ENCODE assay signal across 10 cellular contexts in the genomic region with DNA sequence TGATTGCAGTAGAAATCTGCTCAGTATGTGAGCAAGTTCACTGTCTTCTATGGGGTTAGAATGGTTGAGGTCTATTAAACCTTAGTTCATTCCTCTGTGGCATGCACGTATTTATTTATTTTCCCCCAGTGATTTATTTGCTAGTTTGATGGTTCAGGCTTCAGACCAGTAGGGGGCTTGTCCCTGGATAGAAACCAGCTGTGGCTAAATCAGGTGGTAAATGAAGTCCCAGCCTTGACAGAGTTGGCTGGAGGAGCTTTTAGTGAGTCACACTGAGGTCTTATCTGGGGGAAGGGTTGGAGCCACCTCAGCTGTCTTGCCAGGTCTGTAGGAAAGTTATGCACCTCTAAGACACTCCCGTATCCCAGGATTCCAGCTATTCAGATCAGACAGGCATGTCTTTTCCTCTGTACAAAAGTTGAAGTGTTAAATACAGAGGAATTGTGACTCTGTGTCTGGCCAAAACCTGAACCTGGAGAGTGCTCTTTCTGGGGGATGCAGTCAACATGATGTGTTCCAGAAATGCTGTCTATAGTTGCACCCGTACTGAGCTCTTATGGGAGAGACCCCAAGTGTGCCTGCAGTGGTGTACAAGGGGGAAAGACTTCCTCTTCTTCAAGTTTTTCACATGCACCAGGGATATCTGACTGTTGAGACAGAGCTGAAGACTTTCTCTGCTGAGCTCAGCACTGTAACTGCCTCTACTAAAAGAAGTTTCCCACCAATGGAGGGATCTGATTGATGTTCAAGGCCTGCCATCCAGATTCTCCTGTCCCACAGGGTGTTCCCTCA.
DNase-seq lines count a peak whose midpoint lies in the region; ATAC-seq and TF ChIP-seq lines count a peak whose summit lies in the region.
"Had no signal": no experiment of that assay in that cellular context is flagged by ENCODE, and none has a peak within 500 bp of the region (broad histone marks: within the 10 kb centered on the region; RNA-seq: fewer than 3 reads in every experiment).

No MANE protein-coding gene starts in this region.

- no peaks in the 10 kb centered on the region for H3K9me2 ChIP-seq in PC-9 (ENCODE audit: insufficient read depth)

- H3K4me3 ChIP-seq in PC-9: no peak overlapping the region

- CTCF ChIA-PET in Calu3 (lab: Charles Lee): interaction anchor here (0.5 to 9.7 kb wide), 5 partner anchors 18 to 230 kb away, joined by 3 to 119 read pairs (median 4); no protein-coding TSS in a partner anchor
- CTCF ChIA-PET in PC-9 (lab: Charles Lee): interaction anchor here (1.9 kb wide), 1 partner anchor 24 kb away, joined by 14 read pairs; no protein-coding TSS in a partner anchor

- no peaks in the 10 kb centered on the region for H4K20me1 ChIP-seq in PC-9 (ENCODE audit: insufficient read depth)

- no peaks in the 10 kb centered on the region; the same call in 1 of the 2 replicates for H3K4me1 ChIP-seq in PC-9 (replicated peaks; ENCODE audit: insufficient read depth)

- no peaks in the 10 kb centered on the region for H3K9me3 ChIP-seq in PC-9 (ENCODE audit: insufficient read depth, low read depth)

- H3K9me3 Mint-ChIP-seq in Calu3 (ENCODE audit: low read depth, unreplicated experiment) (peaks cover 3% of the 10 kb centered on the region), mesothelial cell of epicardium (peaks cover 75% of the 10 kb centered on the region)
- H3K9me3 Mint-ChIP-seq: activated CD4-positive, alpha-beta memory T cell treated with anti-CD3 and anti-CD28 coated beads for 36 hours had no signal

- peaks cover 27% of the 10 kb centered on the region for H3K4me1 Mint-ChIP-seq in Calu3 (ENCODE audit: low read depth, unreplicated experiment)
- H3K4me1 Mint-ChIP-seq in mesothelial cell of epicardium: no peaks in the 10 kb centered on the region

- H3K36me3 Mint-ChIP-seq in Calu3 (ENCODE audit: insufficient read depth, unreplicated experiment): peaks cover 44% of the 10 kb centered on the region
- H3K36me3 Mint-ChIP-seq in mesothelial cell of epicardium: no peaks in the 10 kb centered on the region
- H3K36me3 Mint-ChIP-seq: activated CD4-positive, alpha-beta memory T cell treated with anti-CD3 and anti-CD28 coated beads for 36 hours had no signal

- H2AFZ ChIP-seq in PC-9: no peak overlapping the region

- no peak overlapping the region for H3K27ac ChIP-seq in PC-9

- POLR2A ChIA-PET in PC-9 (lab: Charles Lee; ENCODE audit: unreplicated experiment): no interaction called here

- H3K4me2 ChIP-seq in PC-9: no peak overlapping the region

- intact Hi-C loops in Calu3 (cut with micrococcal nuclease; ENCODE audit: unreplicated experiment) (no loop called here), PC-9 (cut with micrococcal nuclease; ENCODE audit: unreplicated experiment) (no loop called here)

- no peaks in the 10 kb centered on the region for H3K36me3 ChIP-seq in PC-9 (ENCODE audit: low read depth)

- no TSS peak for BruUV-seq in Calu3 (replicated peaks; lab: Mats Ljungman, UMichigan)
- BruUV-seq in PC-9 (replicated peaks; lab: Mats Ljungman, UMichigan): no TSS peak

- peaks cover 6% of the 10 kb centered on the region; the same call in 1 of the 2 replicates for H3K27me3 ChIP-seq in PC-9 (ENCODE audit: insufficient read depth, low read depth)

- H3K27ac Mint-ChIP-seq in Calu3 (ENCODE audit: unreplicated experiment) (peak overlapping the region; percentile 97), mesothelial cell of epicardium (no peak overlapping the region)
- H3K27ac Mint-ChIP-seq: activated CD4-positive, alpha-beta memory T cell treated with anti-CD3 and anti-CD28 coated beads for 36 hours had no signal

- no peaks in the 10 kb centered on the region for H3K79me2 ChIP-seq in PC-9 (ENCODE audit: low read depth)

- no peaks in the 10 kb centered on the region for H3K27me3 Mint-ChIP-seq in Calu3 (ENCODE audit: unreplicated experiment)
- no peaks in the 10 kb centered on the region for H3K27me3 Mint-ChIP-seq in mesothelial cell of epicardium (ENCODE audit: low read depth)
- H3K27me3 Mint-ChIP-seq: activated CD4-positive, alpha-beta memory T cell treated with anti-CD3 and anti-CD28 coated beads for 36 hours had no signal

- peak overlapping the region; percentile 94 for H3K4me3 Mint-ChIP-seq in Calu3 (ENCODE audit: low read depth, unreplicated experiment)
- H3K4me3 Mint-ChIP-seq in mesothelial cell of epicardium: no peak overlapping the region
- H3K4me3 Mint-ChIP-seq: activated CD4-positive, alpha-beta memory T cell treated with anti-CD3 and anti-CD28 coated beads for 36 hours had no signal

- no peaks in the 10 kb centered on the region for H3F3A ChIP-seq in PC-9 (ENCODE audit: insufficient read depth, low read depth)

- DNase-seq in Calu3: peak; percentile 68
- peak; percentile 74 for DNase-seq in H4 (ENCODE audit: low spot score)
- DNase-seq in PC-9: peak; percentile 46 to 67
- DNase-seq in kidney glomerular epithelial cell (lab: John Stamatoyannopoulos, UW): peak; percentile 92
- no peak for DNase-seq in cerebellum (ENCODE audit: low spot score)
- DNase-seq in mesothelial cell of epicardium (ENCODE audit: low spot score in 2 of 2, unreplicated experiment in 2 of 2): no peak
- DNase-seq: activated CD4-positive, alpha-beta memory T cell treated with anti-CD3 and anti-CD28 coated beads for 36 hours; central memory CD4-positive, alpha-beta T cell had no signal

- TF ChIP-seq CTCF in Calu3 (IDR thresholded peaks at IDR 0.05; ENCODE audit: unreplicated experiment) (peak; percentile 38), PC-9 (conservative IDR thresholded peaks at IDR 0.05) (no peak; the same call in 1 of the 2 replicates), mesothelial cell of epicardium (IDR thresholded peaks at IDR 0.05; ENCODE audit: unreplicated experiment) (no peak)

- ATAC-seq in HG03520 (IDR thresholded peaks at IDR 0.05; ENCODE audit: unreplicated experiment) (no peak), HG03469 (IDR thresholded peaks at IDR 0.05; ENCODE audit: unreplicated experiment) (no peak)

Comparison
In these comparisons a context has a peak if more than half of its experiments do, and no peak if none do; other contexts are left out.
1. DNase-seq: peak in Calu3 (single experiment), H4 (single experiment), PC-9 (2 of 2) and kidney glomerular epithelial cell (single experiment); none in cerebellum (single experiment) and mesothelial cell of epicardium (0 of 2).